ENCODE assay signal across 9 cellular contexts in the genomic region with DNA sequence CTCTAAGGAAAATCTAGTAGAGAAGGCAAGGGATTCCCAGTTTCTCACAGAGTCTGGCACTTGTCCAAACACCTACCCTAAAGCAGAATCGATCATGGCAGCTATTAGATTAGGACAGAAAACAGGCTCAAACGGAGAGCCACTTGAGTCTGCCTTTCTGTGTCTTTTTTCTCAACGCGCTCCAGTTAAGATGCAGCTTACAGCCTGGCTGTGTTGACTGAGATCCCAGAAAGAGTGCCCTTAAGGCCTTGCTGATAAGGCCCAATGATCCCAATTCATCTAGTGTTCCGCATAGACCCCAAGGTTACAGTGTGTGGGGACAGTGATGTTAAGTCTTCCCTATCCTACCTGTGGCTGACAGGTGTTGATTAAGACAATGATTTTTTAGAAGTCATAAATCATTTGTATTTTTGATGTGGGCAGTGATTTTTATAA. TPM values are rescaled to one million over a fixed set of nuclear protein-coding genes. Genes with fewer than 3 reads are reported as not detected.
DNase-seq lines count a peak whose midpoint lies in the region; ATAC-seq, FAIRE-seq and TF ChIP-seq lines count a peak whose summit lies in the region.
"Had no signal": no experiment of that assay in that cellular context is flagged by ENCODE, and none has a peak within 500 bp of the region (broad histone marks: within the 10 kb centered on the region; RNA-seq: fewer than 3 reads in every experiment).

No MANE protein-coding gene starts in this region.

- H3K4me3 Mint-ChIP-seq in activated naive CD8-positive, alpha-beta T cell treated with anti-CD3 and anti-CD28 coated beads, Interleukin-2, amount 50 U/mL, for 24 hours: peak overlapping the region; percentile 97

- H3K36me3 Mint-ChIP-seq in activated naive CD8-positive, alpha-beta T cell treated with anti-CD3 and anti-CD28 coated beads, Interleukin-2, amount 50 U/mL, for 24 hours (ENCODE audit: low read depth): peaks cover 24% of the 10 kb centered on the region

- TF ChIP-seq CTCF in kidney (IDR thresholded peaks at IDR 0.05; ENCODE audit: borderline replicate concordance, extremely low read depth, insufficient read depth): no peak

- ATAC-seq in activated naive CD8-positive, alpha-beta T cell treated with anti-CD3 and anti-CD28 coated beads, Interleukin-2, amount 50 U/mL, for 24 hours: no peak
- ATAC-seq in HG02981 (IDR thresholded peaks at IDR 0.05; ENCODE audit: unreplicated experiment) (no peak), HG03139 (IDR thresholded peaks at IDR 0.05; ENCODE audit: unreplicated experiment) (no peak)

- H3K9me3 Mint-ChIP-seq in activated naive CD8-positive, alpha-beta T cell treated with anti-CD3 and anti-CD28 coated beads, Interleukin-2, amount 50 U/mL, for 24 hours: no peaks in the 10 kb centered on the region

- intact Hi-C loops in kidney (cut with DNase I): no loop called here

- peaks cover 5% of the 10 kb centered on the region for H3K27me3 Mint-ChIP-seq in activated naive CD8-positive, alpha-beta T cell treated with anti-CD3 and anti-CD28 coated beads, Interleukin-2, amount 50 U/mL, for 24 hours

- H3K4me3 ChIP-seq in kidney (ENCODE audit: low read length in 2 of 2): peak overlapping the region; percentile 95 to 100

- H3K9ac ChIP-seq in kidney (ENCODE audit: low read length in 2 of 2): peak overlapping the region; percentile 81 to 89

- no peak for FAIRE-seq in kidney (lab: Jason Lieb, UNC)
- FAIRE-seq: TTC549 had no signal

- peak overlapping the region; percentile 94 for H3K27ac Mint-ChIP-seq in activated naive CD8-positive, alpha-beta T cell treated with anti-CD3 and anti-CD28 coated beads, Interleukin-2, amount 50 U/mL, for 24 hours

- DNase-seq in ELF-1 (ENCODE audit: low read depth, low spot score) (peak; percentile 49), NCI-H1105 treated with DMSO at 0.1 percent for 48 hours (lab: John Stamatoyannopoulos, UW) (peak; percentile 73), kidney (no peak), substantia nigra (lab: John Stamatoyannopoulos, UW) (peak in 3 of 49 donors; percentile 2 to 43 (median 7)), SKM-1 (lab: John Stamatoyannopoulos, UW; ENCODE audit: unreplicated experiment) (no peak)
- no peak for DNase-seq in activated naive CD8-positive, alpha-beta T cell treated with anti-CD3 and anti-CD28 coated beads, Interleukin-2, amount 50 U/mL, for 24 hours

- H3K4me1 ChIP-seq in kidney (ENCODE audit: control insufficient read depth in 1 of 2, insufficient read depth in 1 of 2, low read depth in 1 of 2, low read length in 2 of 2): peaks cover 0 to 3% of the 10 kb centered on the region in 2 donors

- peaks cover 0 to 5% of the 10 kb centered on the region in 2 donors for H3K36me3 ChIP-seq in kidney (ENCODE audit: control insufficient read depth in 1 of 2, insufficient read depth in 2 of 2, low read length in 2 of 2)

- H3K27ac ChIP-seq in kidney (ENCODE audit: low read depth in 2 of 2, low read length in 2 of 2): peak overlapping the region; percentile 98 to 100
- H3K27ac ChIP-seq in substantia nigra (ENCODE audit: low read depth, low read length, poor library complexity, severe bottlenecking): peak overlapping the region; percentile 84

- peaks cover 46% of the 10 kb centered on the region for H3K4me1 Mint-ChIP-seq in activated naive CD8-positive, alpha-beta T cell treated with anti-CD3 and anti-CD28 coated beads, Interleukin-2, amount 50 U/mL, for 24 hours

- H3K9me3 ChIP-seq in kidney (ENCODE audit: control insufficient read depth in 1 of 2, low read length in 2 of 2): no peaks in the 10 kb centered on the region

RNA-seq across cellular contexts. Expression of a gene that starts 1.0 kb away (rescaled TPM):
- total RNA-seq in kidney: 50.2 TPM
- polyA plus RNA-seq in kidney (ENCODE audit: insufficient read depth, low read depth, low replicate concordance): 21.1 TPM

Comparison
In these comparisons a context has a peak if more than half of its experiments do, and no peak if none do; other contexts are left out.
1. DNase-seq: peak in ELF-1 (single experiment) and NCI-H1105 treated with DMSO at 0.1 percent for 48 hours (single experiment); none in activated naive CD8-positive, alpha-beta T cell treated with anti-CD3 and anti-CD28 coated beads, Interleukin-2, amount 50 U/mL, for 24 hours (single experiment), kidney (single experiment) and SKM-1 (single experiment).